8 cellular contexts compared by ENCODE assay signal in genomic region chr17:77374170-77374936, GRCh38.
A peak's percentile ranks its signal among the peaks of the same experiment; 100 is the strongest.
DNase-seq lines count a peak whose midpoint lies in the region; ATAC-seq and TF ChIP-seq lines count a peak whose summit lies in the region.

No MANE protein-coding gene starts in this region.

- peaks cover 68 to 81% (median 76%) of the 10 kb centered on the region in 3 donors for H3K4me1 Mint-ChIP-seq in CD8-positive, alpha-beta memory T cell

- H3K36me3 ChIP-seq in CD8-positive, alpha-beta memory T cell (ENCODE audit: insufficient read depth, low read length), result no peaks in the 10 kb centered on the region
- H3K36me3 ChIP-seq in Karpas-422 (ENCODE audit: insufficient read depth, low read length), result no peaks in the 10 kb centered on the region

- DNase-seq in CD8-positive, alpha-beta memory T cell, result peak; percentile 58 to 85 (median 74)
- DNase-seq in Karpas-422 (peak; percentile 52), coronary artery (ENCODE audit: low spot score) (peak; percentile 90), left colon (peak; percentile 74 to 83), putamen (ENCODE audit: low spot score) (no peak), GM13976 (ENCODE audit: low spot score) (no peak)
- peak; percentile 84 for DNase-seq in activated CD4-positive, alpha-beta T cell treated with anti-CD3 and anti-CD28 coated beads for 48 hours
- DNase-seq in stimulated activated CD4-positive, alpha-beta T cell treated with anti-CD3 and anti-CD28 coated beads, Interleukin-15, amount 100 ng/mL, for 48 hours (ENCODE audit: low read depth in 2 of 2), result peak; percentile 66 to 78

- POLR2A ChIA-PET in CD8-positive, alpha-beta memory T cell (lab: Charles Lee), result interaction anchor here (0.7 to 4.0 kb wide), 14 partner anchors 8 to 121 kb away, joined by 3 to 35 read pairs (median 5); no protein-coding TSS in a partner anchor

- H3K27me3 ChIP-seq in CD8-positive, alpha-beta memory T cell (ENCODE audit: insufficient read depth, low read length, poor library complexity, severe bottlenecking), result no peaks in the 10 kb centered on the region
- no peaks in the 10 kb centered on the region for H3K27me3 ChIP-seq in Karpas-422 (ENCODE audit: low read length)

- H3K79me2 ChIP-seq in Karpas-422 (ENCODE audit: low read length), result no peaks in the 10 kb centered on the region

- in situ Hi-C loops in GM13976 (cut with MboI; ENCODE audit: low sequenced_read_pairs, unreplicated experiment), result no loop called here

- peaks cover 4% of the 10 kb centered on the region; the same call in 1 of the 2 replicates for H4K20me1 ChIP-seq in Karpas-422 (ENCODE audit: insufficient read depth, low read depth, low read length)

- no peak for TF ChIP-seq CTCF in coronary artery (IDR thresholded peaks at IDR 0.05)
- no peak for TF ChIP-seq CTCF in GM13976 (IDR thresholded peaks at IDR 0.05; ENCODE audit: borderline replicate concordance, control extremely low read depth, extremely low read depth, insufficient read depth, missing control alignments)

- H3K4me3 ChIP-seq in CD8-positive, alpha-beta memory T cell (ENCODE audit: low read length), result peak overlapping the region; percentile 90
- H3K4me3 ChIP-seq in Karpas-422 (ENCODE audit: low read length) (no peak overlapping the region), coronary artery (peak overlapping the region; percentile 97)

- H3K36me3 Mint-ChIP-seq in CD8-positive, alpha-beta memory T cell, result peaks cover 0 to 21% (median 2%) of the 10 kb centered on the region in 3 donors

- CTCF ChIA-PET in CD8-positive, alpha-beta memory T cell (lab: Charles Lee), result interaction anchor here (0.5 to 4.9 kb wide), 24 partner anchors 8 to 122 kb away, joined by 3 to 55 read pairs (median 4); no protein-coding TSS in a partner anchor

- no peaks in the 10 kb centered on the region for H3K9me3 Mint-ChIP-seq in CD8-positive, alpha-beta memory T cell

- intact Hi-C loops in left colon (cut with DNase I, micrococcal nuclease), result loop anchor here in 1 of 2 donors (10.0 kb wide), 1 partner anchor 50 kb away; no protein-coding TSS in a partner anchor

- no peak overlapping the region for H3K9ac ChIP-seq in Karpas-422 (ENCODE audit: low read length)

- H3K4me1 ChIP-seq in CD8-positive, alpha-beta memory T cell (ENCODE audit: insufficient read depth, low read length), result peaks cover 80% of the 10 kb centered on the region
- H3K4me1 ChIP-seq in Karpas-422 (ENCODE audit: low read length), result peaks cover 15% of the 10 kb centered on the region

- ATAC-seq in left colon, result peak; percentile 18

- H3K4me3 Mint-ChIP-seq in CD8-positive, alpha-beta memory T cell, result peak overlapping the region; percentile 94 to 100 (median 100)

- peak overlapping the region; percentile 90 to 98 (median 96) for H3K27ac Mint-ChIP-seq in CD8-positive, alpha-beta memory T cell

- no peak overlapping the region for H2AFZ ChIP-seq in Karpas-422 (ENCODE audit: low read length)

- no peaks in the 10 kb centered on the region for H3K9me2 ChIP-seq in Karpas-422 (replicated peaks; ENCODE audit: insufficient read depth, low read length)

- no peaks in the 10 kb centered on the region for H3K27me3 Mint-ChIP-seq in CD8-positive, alpha-beta memory T cell

- no peaks in the 10 kb centered on the region for H3K9me3 ChIP-seq in CD8-positive, alpha-beta memory T cell (ENCODE audit: low read length)
- H3K9me3 ChIP-seq in Karpas-422 (ENCODE audit: low read length), result no peaks in the 10 kb centered on the region

- peak overlapping the region; percentile 82 for H3K27ac ChIP-seq in CD8-positive, alpha-beta memory T cell (ENCODE audit: low read depth, low read length)
- no peak overlapping the region for H3K27ac ChIP-seq in Karpas-422 (ENCODE audit: low read length)
- H3K27ac ChIP-seq in coronary artery, result peak overlapping the region; percentile 97 to 98

- H3K4me2 ChIP-seq in Karpas-422 (ENCODE audit: low read depth, low read length, poor library complexity, severe bottlenecking), result no peak overlapping the region

Comparison
In these comparisons a context has a peak if more than half of its experiments do, and no peak if none do; other contexts are left out.
1. DNase-seq: peak in CD8-positive, alpha-beta memory T cell (5 of 5), Karpas-422 (single experiment), activated CD4-positive, alpha-beta T cell treated with anti-CD3 and anti-CD28 coated beads for 48 hours (single experiment), coronary artery (single experiment), left colon (2 of 2) and stimulated activated CD4-positive, alpha-beta T cell treated with anti-CD3 and anti-CD28 coated beads, Interleukin-15, amount 100 ng/mL, for 48 hours (2 of 2); none in putamen (single experiment) and GM13976 (single experiment).